In the genomic region with DNA sequence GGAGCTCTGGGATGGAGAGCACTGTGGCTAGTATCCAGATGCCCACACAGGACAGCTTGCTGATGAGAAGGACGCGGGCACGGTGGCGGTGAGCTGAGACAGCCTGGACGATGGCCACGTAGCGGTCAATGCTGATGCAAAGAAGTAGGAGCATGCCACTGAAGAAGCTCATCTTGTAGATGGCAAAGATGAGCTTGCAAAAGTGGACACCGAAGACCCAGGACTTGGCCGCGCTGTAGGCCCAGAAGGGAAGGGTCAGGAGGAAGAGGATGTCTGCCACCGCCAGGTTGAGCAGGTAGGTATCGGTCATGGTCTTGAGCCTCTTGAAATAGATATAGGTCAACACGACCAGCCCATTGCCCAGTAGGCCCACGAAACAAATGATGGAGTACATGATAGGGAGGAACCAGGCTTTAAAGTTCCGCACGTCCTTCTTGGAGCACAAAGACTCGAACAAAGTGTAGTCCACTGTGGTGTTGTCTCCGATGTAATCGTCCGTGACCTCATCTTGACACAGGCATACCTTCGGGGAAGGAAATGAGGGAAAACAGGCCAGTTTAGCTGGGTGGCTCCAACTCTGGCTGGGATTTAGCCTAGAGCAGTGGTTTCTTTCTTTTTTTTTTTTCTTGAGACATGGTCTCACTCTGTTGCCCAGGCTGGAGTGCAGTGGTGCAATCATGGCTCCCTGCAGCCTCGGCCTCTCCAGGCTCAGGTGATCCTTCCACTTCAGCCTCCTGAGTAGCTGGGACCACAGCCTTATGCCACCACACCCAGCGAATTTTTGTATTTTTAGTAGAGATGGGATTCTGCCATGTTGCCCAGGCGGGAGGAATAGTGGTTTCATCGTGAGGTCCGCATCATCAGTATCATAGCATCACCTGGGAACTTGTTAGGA, we compare ENCODE assay signal across 1 cellular context.
TF ChIP-seq lines count a peak whose summit lies in the region.

No MANE protein-coding gene starts in this region.

TF ChIP-seq in GM12878, 131 proteins besides CTCF, POLR2A, EP300 and RAD21 (continues in another document):
- peak; percentile 32; the same call in 1 of the 2 replicates for TF ChIP-seq HDGF (IDR thresholded peaks at IDR 0.05)
- no peak for TF ChIP-seq SMARCA5 (IDR thresholded peaks at IDR 0.05)
- no peak for TF ChIP-seq MXI1 (IDR thresholded peaks at IDR 0.05; ENCODE audit: low read depth, low read length)
- TF ChIP-seq NRF1 (conservative IDR thresholded peaks at IDR 0.05; ENCODE audit: low read depth, low read length) = no peak
- TF ChIP-seq, protein P1, sequence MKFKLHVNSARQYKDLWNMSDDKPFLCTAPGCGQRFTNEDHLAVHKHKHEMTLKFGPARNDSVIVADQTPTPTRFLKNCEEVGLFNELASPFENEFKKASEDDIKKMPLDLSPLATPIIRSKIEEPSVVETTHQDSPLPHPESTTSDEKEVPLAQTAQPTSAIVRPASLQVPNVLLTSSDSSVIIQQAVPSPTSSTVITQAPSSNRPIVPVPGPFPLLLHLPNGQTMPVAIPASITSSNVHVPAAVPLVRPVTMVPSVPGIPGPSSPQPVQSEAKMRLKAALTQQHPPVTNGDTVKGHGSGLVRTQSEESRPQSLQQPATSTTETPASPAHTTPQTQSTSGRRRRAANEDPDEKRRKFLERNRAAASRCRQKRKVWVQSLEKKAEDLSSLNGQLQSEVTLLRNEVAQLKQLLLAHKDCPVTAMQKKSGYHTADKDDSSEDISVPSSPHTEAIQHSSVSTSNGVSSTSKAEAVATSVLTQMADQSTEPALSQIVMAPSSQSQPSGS (IDR thresholded peaks at IDR 0.05; ENCODE audit: low read length) = no peak
- TF ChIP-seq NBN (IDR thresholded peaks at IDR 0.05) = peak; percentile 29; the same call in 1 of the 2 replicates
- TF ChIP-seq ZBED1 (IDR thresholded peaks at IDR 0.05; ENCODE audit: borderline replicate concordance) = peak; percentile 59; the same call in 1 of the 2 replicates
- TF ChIP-seq, protein P2, sequence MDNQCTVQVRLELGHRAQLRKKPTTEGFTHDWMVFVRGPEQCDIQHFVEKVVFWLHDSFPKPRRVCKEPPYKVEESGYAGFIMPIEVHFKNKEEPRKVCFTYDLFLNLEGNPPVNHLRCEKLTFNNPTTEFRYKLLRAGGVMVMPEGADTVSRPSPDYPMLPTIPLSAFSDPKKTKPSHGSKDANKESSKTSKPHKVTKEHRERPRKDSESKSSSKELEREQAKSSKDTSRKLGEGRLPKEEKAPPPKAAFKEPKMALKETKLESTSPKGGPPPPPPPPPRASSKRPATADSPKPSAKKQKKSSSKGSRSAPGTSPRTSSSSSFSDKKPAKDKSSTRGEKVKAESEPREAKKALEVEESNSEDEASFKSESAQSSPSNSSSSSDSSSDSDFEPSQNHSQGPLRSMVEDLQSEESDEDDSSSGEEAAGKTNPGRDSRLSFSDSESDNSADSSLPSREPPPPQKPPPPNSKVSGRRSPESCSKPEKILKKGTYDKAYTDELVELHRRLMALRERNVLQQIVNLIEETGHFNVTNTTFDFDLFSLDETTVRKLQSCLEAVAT (IDR thresholded peaks at IDR 0.05) = peak; percentile 35
- TF ChIP-seq PML (IDR thresholded peaks at IDR 0.05; ENCODE audit: low read length) = 0 out of 2 replicates have a peak, but pooled peaks have one; percentile 43
- TF ChIP-seq, protein P3, sequence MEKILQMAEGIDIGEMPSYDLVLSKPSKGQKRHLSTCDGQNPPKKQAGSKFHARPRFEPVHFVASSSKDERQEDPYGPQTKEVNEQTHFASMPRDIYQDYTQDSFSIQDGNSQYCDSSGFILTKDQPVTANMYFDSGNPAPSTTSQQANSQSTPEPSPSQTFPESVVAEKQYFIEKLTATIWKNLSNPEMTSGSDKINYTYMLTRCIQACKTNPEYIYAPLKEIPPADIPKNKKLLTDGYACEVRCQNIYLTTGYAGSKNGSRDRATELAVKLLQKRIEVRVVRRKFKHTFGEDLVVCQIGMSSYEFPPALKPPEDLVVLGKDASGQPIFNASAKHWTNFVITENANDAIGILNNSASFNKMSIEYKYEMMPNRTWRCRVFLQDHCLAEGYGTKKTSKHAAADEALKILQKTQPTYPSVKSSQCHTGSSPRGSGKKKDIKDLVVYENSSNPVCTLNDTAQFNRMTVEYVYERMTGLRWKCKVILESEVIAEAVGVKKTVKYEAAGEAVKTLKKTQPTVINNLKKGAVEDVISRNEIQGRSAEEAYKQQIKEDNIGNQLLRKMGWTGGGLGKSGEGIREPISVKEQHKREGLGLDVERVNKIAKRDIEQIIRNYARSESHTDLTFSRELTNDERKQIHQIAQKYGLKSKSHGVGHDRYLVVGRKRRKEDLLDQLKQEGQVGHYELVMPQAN (conservative IDR thresholded peaks at IDR 0.05) = no peak
- no peak for TF ChIP-seq RELA (IDR thresholded peaks at IDR 0.05; ENCODE audit: borderline replicate concordance, partially characterized antibody)
- TF ChIP-seq, protein P4, sequence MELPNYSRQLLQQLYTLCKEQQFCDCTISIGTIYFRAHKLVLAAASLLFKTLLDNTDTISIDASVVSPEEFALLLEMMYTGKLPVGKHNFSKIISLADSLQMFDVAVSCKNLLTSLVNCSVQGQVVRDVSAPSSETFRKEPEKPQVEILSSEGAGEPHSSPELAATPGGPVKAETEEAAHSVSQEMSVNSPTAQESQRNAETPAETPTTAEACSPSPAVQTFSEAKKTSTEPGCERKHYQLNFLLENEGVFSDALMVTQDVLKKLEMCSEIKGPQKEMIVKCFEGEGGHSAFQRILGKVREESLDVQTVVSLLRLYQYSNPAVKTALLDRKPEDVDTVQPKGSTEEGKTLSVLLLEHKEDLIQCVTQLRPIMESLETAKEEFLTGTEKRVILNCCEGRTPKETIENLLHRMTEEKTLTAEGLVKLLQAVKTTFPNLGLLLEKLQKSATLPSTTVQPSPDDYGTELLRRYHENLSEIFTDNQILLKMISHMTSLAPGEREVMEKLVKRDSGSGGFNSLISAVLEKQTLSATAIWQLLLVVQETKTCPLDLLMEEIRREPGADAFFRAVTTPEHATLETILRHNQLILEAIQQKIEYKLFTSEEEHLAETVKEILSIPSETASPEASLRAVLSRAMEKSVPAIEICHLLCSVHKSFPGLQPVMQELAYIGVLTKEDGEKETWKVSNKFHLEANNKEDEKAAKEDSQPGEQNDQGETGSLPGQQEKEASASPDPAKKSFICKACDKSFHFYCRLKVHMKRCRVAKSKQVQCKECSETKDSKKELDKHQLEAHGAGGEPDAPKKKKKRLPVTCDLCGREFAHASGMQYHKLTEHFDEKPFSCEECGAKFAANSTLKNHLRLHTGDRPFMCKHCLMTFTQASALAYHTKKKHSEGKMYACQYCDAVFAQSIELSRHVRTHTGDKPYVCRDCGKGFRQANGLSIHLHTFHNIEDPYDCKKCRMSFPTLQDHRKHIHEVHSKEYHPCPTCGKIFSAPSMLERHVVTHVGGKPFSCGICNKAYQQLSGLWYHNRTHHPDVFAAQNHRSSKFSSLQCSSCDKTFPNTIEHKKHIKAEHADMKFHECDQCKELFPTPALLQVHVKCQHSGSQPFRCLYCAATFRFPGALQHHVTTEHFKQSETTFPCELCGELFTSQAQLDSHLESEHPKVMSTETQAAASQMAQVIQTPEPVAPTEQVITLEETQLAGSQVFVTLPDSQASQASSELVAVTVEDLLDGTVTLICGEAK (IDR thresholded peaks at IDR 0.05; ENCODE audit: borderline replicate concordance) = no peak
- TF ChIP-seq, protein P5, sequence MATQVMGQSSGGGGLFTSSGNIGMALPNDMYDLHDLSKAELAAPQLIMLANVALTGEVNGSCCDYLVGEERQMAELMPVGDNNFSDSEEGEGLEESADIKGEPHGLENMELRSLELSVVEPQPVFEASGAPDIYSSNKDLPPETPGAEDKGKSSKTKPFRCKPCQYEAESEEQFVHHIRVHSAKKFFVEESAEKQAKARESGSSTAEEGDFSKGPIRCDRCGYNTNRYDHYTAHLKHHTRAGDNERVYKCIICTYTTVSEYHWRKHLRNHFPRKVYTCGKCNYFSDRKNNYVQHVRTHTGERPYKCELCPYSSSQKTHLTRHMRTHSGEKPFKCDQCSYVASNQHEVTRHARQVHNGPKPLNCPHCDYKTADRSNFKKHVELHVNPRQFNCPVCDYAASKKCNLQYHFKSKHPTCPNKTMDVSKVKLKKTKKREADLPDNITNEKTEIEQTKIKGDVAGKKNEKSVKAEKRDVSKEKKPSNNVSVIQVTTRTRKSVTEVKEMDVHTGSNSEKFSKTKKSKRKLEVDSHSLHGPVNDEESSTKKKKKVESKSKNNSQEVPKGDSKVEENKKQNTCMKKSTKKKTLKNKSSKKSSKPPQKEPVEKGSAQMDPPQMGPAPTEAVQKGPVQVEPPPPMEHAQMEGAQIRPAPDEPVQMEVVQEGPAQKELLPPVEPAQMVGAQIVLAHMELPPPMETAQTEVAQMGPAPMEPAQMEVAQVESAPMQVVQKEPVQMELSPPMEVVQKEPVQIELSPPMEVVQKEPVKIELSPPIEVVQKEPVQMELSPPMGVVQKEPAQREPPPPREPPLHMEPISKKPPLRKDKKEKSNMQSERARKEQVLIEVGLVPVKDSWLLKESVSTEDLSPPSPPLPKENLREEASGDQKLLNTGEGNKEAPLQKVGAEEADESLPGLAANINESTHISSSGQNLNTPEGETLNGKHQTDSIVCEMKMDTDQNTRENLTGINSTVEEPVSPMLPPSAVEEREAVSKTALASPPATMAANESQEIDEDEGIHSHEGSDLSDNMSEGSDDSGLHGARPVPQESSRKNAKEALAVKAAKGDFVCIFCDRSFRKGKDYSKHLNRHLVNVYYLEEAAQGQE (IDR thresholded peaks at IDR 0.05; ENCODE audit: low read depth, low read length) = no peak
- TF ChIP-seq CREB1 (IDR thresholded peaks at IDR 0.05; ENCODE audit: low read depth) = 0 out of 2 replicates have a peak, but pooled peaks have one; percentile 13
- no peak for TF ChIP-seq CBX3 (IDR thresholded peaks at IDR 0.05; ENCODE audit: borderline replicate concordance, low read depth)
- peak; percentile 32; the same call in 1 of the 3 replicates for TF ChIP-seq POU2F2 (IDR thresholded peaks at IDR 0.05; ENCODE audit: borderline replicate concordance, low read depth, low read length)
- TF ChIP-seq, protein P6, sequence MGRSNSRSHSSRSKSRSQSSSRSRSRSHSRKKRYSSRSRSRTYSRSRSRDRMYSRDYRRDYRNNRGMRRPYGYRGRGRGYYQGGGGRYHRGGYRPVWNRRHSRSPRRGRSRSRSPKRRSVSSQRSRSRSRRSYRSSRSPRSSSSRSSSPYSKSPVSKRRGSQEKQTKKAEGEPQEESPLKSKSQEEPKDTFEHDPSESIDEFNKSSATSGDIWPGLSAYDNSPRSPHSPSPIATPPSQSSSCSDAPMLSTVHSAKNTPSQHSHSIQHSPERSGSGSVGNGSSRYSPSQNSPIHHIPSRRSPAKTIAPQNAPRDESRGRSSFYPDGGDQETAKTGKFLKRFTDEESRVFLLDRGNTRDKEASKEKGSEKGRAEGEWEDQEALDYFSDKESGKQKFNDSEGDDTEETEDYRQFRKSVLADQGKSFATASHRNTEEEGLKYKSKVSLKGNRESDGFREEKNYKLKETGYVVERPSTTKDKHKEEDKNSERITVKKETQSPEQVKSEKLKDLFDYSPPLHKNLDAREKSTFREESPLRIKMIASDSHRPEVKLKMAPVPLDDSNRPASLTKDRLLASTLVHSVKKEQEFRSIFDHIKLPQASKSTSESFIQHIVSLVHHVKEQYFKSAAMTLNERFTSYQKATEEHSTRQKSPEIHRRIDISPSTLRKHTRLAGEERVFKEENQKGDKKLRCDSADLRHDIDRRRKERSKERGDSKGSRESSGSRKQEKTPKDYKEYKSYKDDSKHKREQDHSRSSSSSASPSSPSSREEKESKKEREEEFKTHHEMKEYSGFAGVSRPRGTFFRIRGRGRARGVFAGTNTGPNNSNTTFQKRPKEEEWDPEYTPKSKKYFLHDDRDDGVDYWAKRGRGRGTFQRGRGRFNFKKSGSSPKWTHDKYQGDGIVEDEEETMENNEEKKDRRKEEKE (IDR thresholded peaks at IDR 0.05) = 0 out of 2 replicates have a peak, but pooled peaks have one; percentile 32
- peak; percentile 24; the same call in 1 of the 2 replicates for TF ChIP-seq MTA2 (IDR thresholded peaks at IDR 0.05; ENCODE audit: low read depth)
- 0 out of 2 replicates have a peak, but pooled peaks have one; percentile 19 for TF ChIP-seq PAX5 (IDR thresholded peaks at IDR 0.05; ENCODE audit: borderline replicate concordance, low read depth, low read length)
- TF ChIP-seq, protein P7, sequence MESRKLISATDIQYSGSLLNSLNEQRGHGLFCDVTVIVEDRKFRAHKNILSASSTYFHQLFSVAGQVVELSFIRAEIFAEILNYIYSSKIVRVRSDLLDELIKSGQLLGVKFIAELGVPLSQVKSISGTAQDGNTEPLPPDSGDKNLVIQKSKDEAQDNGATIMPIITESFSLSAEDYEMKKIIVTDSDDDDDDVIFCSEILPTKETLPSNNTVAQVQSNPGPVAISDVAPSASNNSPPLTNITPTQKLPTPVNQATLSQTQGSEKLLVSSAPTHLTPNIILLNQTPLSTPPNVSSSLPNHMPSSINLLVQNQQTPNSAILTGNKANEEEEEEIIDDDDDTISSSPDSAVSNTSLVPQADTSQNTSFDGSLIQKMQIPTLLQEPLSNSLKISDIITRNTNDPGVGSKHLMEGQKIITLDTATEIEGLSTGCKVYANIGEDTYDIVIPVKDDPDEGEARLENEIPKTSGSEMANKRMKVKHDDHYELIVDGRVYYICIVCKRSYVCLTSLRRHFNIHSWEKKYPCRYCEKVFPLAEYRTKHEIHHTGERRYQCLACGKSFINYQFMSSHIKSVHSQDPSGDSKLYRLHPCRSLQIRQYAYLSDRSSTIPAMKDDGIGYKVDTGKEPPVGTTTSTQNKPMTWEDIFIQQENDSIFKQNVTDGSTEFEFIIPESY (IDR thresholded peaks at IDR 0.05) = 0 out of 2 replicates have a peak, but pooled peaks have one; percentile 32
- TF ChIP-seq CHD4 (IDR thresholded peaks at IDR 0.05) = no peak
- TF ChIP-seq POLR2AphosphoS5 (IDR thresholded peaks at IDR 0.05; ENCODE audit: low read length) = peak; percentile 63
- TF ChIP-seq ZNF384 (IDR thresholded peaks at IDR 0.05; ENCODE audit: borderline replicate concordance, low read depth, low read length) = peak; percentile 36; the same call in 1 of the 2 replicates
- no peak for TF ChIP-seq NR2F1 (conservative IDR thresholded peaks at IDR 0.05)
- no peak for TF ChIP-seq ZSCAN29 (IDR thresholded peaks at IDR 0.05)
- TF ChIP-seq, protein P8, sequence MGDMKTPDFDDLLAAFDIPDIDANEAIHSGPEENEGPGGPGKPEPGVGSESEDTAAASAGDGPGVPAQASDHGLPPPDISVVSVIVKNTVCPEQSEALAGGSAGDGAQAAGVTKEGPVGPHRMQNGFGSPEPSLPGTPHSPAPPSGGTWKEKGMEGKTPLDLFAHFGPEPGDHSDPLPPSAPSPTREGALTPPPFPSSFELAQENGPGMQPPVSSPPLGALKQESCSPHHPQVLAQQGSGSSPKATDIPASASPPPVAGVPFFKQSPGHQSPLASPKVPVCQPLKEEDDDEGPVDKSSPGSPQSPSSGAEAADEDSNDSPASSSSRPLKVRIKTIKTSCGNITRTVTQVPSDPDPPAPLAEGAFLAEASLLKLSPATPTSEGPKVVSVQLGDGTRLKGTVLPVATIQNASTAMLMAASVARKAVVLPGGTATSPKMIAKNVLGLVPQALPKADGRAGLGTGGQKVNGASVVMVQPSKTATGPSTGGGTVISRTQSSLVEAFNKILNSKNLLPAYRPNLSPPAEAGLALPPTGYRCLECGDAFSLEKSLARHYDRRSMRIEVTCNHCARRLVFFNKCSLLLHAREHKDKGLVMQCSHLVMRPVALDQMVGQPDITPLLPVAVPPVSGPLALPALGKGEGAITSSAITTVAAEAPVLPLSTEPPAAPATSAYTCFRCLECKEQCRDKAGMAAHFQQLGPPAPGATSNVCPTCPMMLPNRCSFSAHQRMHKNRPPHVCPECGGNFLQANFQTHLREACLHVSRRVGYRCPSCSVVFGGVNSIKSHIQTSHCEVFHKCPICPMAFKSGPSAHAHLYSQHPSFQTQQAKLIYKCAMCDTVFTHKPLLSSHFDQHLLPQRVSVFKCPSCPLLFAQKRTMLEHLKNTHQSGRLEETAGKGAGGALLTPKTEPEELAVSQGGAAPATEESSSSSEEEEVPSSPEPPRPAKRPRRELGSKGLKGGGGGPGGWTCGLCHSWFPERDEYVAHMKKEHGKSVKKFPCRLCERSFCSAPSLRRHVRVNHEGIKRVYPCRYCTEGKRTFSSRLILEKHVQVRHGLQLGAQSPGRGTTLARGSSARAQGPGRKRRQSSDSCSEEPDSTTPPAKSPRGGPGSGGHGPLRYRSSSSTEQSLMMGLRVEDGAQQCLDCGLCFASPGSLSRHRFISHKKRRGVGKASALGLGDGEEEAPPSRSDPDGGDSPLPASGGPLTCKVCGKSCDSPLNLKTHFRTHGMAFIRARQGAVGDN (IDR thresholded peaks at IDR 0.05) = 0 out of 2 replicates have a peak, but pooled peaks have one; percentile 24
- TF ChIP-seq RAD51 (IDR thresholded peaks at IDR 0.05) = no peak
